ENCODE assay signal across 22 cellular contexts in the genomic region with DNA sequence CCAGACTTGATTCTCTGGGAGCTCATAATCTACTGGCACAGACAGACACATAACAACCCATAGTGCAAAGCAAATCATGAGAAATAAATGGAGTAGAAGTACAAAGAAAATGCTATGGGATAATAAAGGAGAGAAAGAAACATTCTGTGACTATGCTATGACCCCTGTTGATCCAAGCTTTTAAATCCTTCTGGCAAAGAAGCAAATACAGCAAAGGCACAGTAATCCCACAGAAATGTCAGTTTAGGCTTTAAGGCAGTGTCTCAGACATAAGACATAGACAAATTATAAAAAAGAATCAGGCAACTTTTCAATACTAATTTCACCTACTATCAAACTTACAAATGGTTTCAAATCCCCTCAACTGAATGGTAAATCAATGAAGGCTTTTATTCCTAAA.
"Had no signal": no experiment of that assay in that cellular context is flagged by ENCODE, and none has a peak within 500 bp of the region (broad histone marks: within the 10 kb centered on the region; RNA-seq: fewer than 3 reads in every experiment).

No MANE protein-coding gene starts in this region.

- H2AFZ ChIP-seq: hepatocyte, neural progenitor cell had no signal

- H3K4me3 ChIP-seq: hepatocyte, neural progenitor cell, testis, transverse colon, uterus had no signal

- H3K9ac ChIP-seq: neural progenitor cell had no signal

- H3K27me3 ChIP-seq: hepatocyte, neural progenitor cell, testis, transverse colon, uterus had no signal

- ATAC-seq: activated CD4-positive, CD25-positive, alpha-beta regulatory T cell treated with anti-CD3 and anti-CD28 coated beads, Interleukin-2, amount 50 U/mL, for 24 hours; left cardiac atrium; natural killer cell; right cardiac atrium; stimulated activated naive CD8-positive, alpha-beta T cell treated with anti-CD3 and anti-CD28 coated beads, Interleukin-15, Interleukin-2, amounts not matched to agents 100 U/mL and 50 U/mL, for 24 hours had no signal

- H3K9me3 ChIP-seq: testis, transverse colon, uterus had no signal

- H3K4me1 ChIP-seq: neural progenitor cell, testis, transverse colon, uterus had no signal

- H3K36me3 ChIP-seq: neural progenitor cell, uterus had no signal

- DNase-seq: activated CD4-positive, alpha-beta T cell treated with anti-CD3 and anti-CD28 coated beads for 48 hours; activated CD4-positive, alpha-beta T cell treated with anti-CD3 and anti-CD28 coated beads, Interleukin-2, amount 50 U/mL, for 48 hours; activated CD8-positive, alpha-beta memory T cell treated with anti-CD3 and anti-CD28 coated beads for 24 hours; activated gamma-delta T cell treated with Interleukin-2 at 50 U/mL for 16 hours; activated naive CD4-positive, alpha-beta T cell treated with anti-CD3 and anti-CD28 coated beads, Interleukin-2, amount 50 U/mL, for 16 hours; anterior cingulate cortex; endodermal cell; glutamatergic neuron; left cardiac atrium; natural killer cell; right cardiac atrium; stimulated activated CD4-positive, alpha-beta T cell treated with anti-CD3 and anti-CD28 coated beads, Interleukin-12 subunit alpha, Interleukin-12 subunit beta, amount 100 ng/mL, for 4 hours; stimulated activated CD4-positive, alpha-beta T cell treated with anti-CD3 and anti-CD28 coated beads, Interleukin-4, amount 100 ng/mL, for 1 hour; stimulated activated naive CD8-positive, alpha-beta T cell treated with anti-CD3 and anti-CD28 coated beads, Interleukin-15, Interleukin-2, amounts not matched to agents 100 U/mL and 50 U/mL, for 24 hours; T1000; testis; transverse colon; uterus; WERI-Rb-1 had no signal

- H3K4me2 ChIP-seq: hepatocyte, neural progenitor cell had no signal

- H3K27ac ChIP-seq: hepatocyte, neural progenitor cell, testis, transverse colon, uterus, WERI-Rb-1 had no signal
